8 cellular contexts compared by ENCODE assay signal in genomic region chr4:173257732-173258717, GRCh38.
DNase-seq lines count a peak whose midpoint lies in the region; ATAC-seq, FAIRE-seq and TF ChIP-seq lines count a peak whose summit lies in the region.

No MANE protein-coding gene starts in this region.

- ATAC-seq in GM21515 (IDR thresholded peaks at IDR 0.05; ENCODE audit: unreplicated experiment), result peak; percentile 87

- FAIRE-seq in HTR-8/SVneo (lab: Jason Lieb, UNC), result peak; percentile 51

- intact Hi-C loops in posterior vena cava (cut with DNase I), result loop anchor here (5.0 kb wide), 1 partner anchor 246 kb away; no protein-coding TSS in a partner anchor

- peak; percentile 86 for TF ChIP-seq CTCF in RWPE1 (conservative IDR thresholded peaks at IDR 0.05; ENCODE audit: low read depth)

- peak; percentile 67 for DNase-seq in ELF-1 (ENCODE audit: low read depth, low spot score)
- DNase-seq in HTR-8/SVneo (ENCODE audit: insufficient read length, low spot score), result peak; percentile 48
- DNase-seq in RWPE1 (ENCODE audit: low spot score), result peak; percentile 54
- peak; percentile 79 for DNase-seq in activated effector memory CD4-positive, alpha-beta T cell treated with anti-CD3 and anti-CD28 coated beads, Interleukin-2, amount 50 U/mL, for 16 hours
- peak; percentile 29 for DNase-seq in germinal center (ENCODE audit: low spot score)
- peak; percentile 84 for DNase-seq in posterior vena cava (ENCODE audit: low spot score)
- DNase-seq in KG1 (lab: John Stamatoyannopoulos, UW), result no peak

- CTCF ChIA-PET in RWPE1 (lab: Yijun Ruan, JAX), result interaction anchor here (0.6 to 2.1 kb wide), 13 partner anchors 13 to 245 kb away, joined by 3 to 25 read pairs (median 4); no protein-coding TSS in a partner anchor

- POLR2A ChIA-PET in RWPE1 (lab: Yijun Ruan, JAX; ENCODE audit: low non-redundant PET), result no interaction called here

- H3K27ac ChIP-seq in RWPE1, result no peak overlapping the region
